In the genomic region with DNA sequence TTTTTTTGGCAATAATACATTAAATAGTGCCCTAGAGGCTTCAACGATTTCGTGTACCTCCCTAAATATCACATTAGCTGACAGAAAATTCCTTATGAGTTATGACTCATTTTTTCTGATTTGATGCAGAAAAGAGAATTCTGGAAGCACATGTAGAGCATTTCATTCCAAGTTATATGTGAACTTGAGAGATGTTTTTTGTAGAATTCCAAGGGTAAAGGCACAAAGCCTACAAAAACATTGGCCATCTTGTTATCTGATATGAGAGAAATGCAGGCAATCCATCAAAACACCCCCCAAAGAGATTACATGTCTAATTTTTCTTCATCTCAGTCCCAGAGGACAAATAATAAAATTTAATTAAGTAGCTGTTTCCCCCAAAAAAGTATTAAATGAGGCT, we compare ENCODE assay signal across 15 cellular contexts. TPM values are rescaled to one million over a fixed set of nuclear protein-coding genes. Genes with fewer than 3 reads are reported as not detected.
DNase-seq lines count a peak whose midpoint lies in the region; ATAC-seq, FAIRE-seq and TF ChIP-seq lines count a peak whose summit lies in the region.
"Had no signal": no experiment of that assay in that cellular context is flagged by ENCODE, and none has a peak within 500 bp of the region (broad histone marks: within the 10 kb centered on the region; RNA-seq: fewer than 3 reads in every experiment).

No MANE protein-coding gene starts in this region.

- FAIRE-seq in astrocyte (lab: Jason Lieb, UNC), result no peak

- no peak overlapping the region for H2AFZ ChIP-seq in astrocyte (ENCODE audit: low read depth, low read length)

- no peaks in the 10 kb centered on the region for H3K27me3 Mint-ChIP-seq in astrocyte (ENCODE audit: low read depth, unreplicated experiment)
- H3K27me3 Mint-ChIP-seq in nephron (ENCODE audit: low read depth), result no peaks in the 10 kb centered on the region
- H3K27me3 Mint-ChIP-seq in activated T-cell treated with anti-CD3 and anti-CD28 coated beads, Interleukin-2, amount 50 U/mL, for 24 hours, result peaks cover 42% of the 10 kb centered on the region

- H3K4me2 ChIP-seq in astrocyte (ENCODE audit: low read length), result peak overlapping the region; percentile 27
- H3K4me2 ChIP-seq: BLaER1 had no signal

- no peaks in the 10 kb centered on the region for H4K20me1 ChIP-seq in astrocyte (ENCODE audit: insufficient read depth, low read length)
- H4K20me1 ChIP-seq: BLaER1 had no signal

- DNase-seq in astrocyte (ENCODE audit: low read depth), result peak; percentile 79
- peak; percentile 78 for DNase-seq in dedifferentiated amniotic fluid mesenchymal stem cell (ENCODE audit: extremely low spot score)
- no peak for DNase-seq in stimulated activated CD4-positive, alpha-beta T cell treated with anti-CD3 and anti-CD28 coated beads, Interleukin-4, amount 100 ng/mL, for 24 hours
- no peak for DNase-seq in activated T-cell treated with anti-CD3 and anti-CD28 coated beads, Interleukin-2, amount 50 U/mL, for 24 hours
- no peak for DNase-seq in superior temporal gyrus (ENCODE audit: extremely low spot score)
- DNase-seq: CD8-positive, alpha-beta memory T cell; Karpas-422; MM.1S; NCI-H345; NCI-H526 treated with DMSO at 0.1 percent for 48 hours; RPMI8226 had no signal

- ATAC-seq in GM18858 (IDR thresholded peaks at IDR 0.05; ENCODE audit: unreplicated experiment), result no peak

- no peak overlapping the region for H3K4me3 ChIP-seq in astrocyte (ENCODE audit: insufficient read depth, low read depth, low read length)
- H3K4me3 ChIP-seq: BLaER1, HAP-1 had no signal

- H3K79me2 ChIP-seq in astrocyte (ENCODE audit: insufficient read depth, low read length), result peaks cover 4% of the 10 kb centered on the region

- H3K9ac ChIP-seq in astrocyte (ENCODE audit: low read length), result no peak overlapping the region
- H3K9ac ChIP-seq: BLaER1 had no signal

- H3K27ac Mint-ChIP-seq in astrocyte (ENCODE audit: unreplicated experiment), result no peak overlapping the region
- peak overlapping the region; percentile 52 to 63 (median 60) for H3K27ac Mint-ChIP-seq in nephron
- H3K27ac Mint-ChIP-seq in activated T-cell treated with anti-CD3 and anti-CD28 coated beads, Interleukin-2, amount 50 U/mL, for 24 hours, result no peak overlapping the region
- H3K27ac Mint-ChIP-seq: CD8-positive, alpha-beta memory T cell had no signal

- peaks cover 3% of the 10 kb centered on the region for H3K4me1 Mint-ChIP-seq in astrocyte (ENCODE audit: low read depth, unreplicated experiment)
- peaks cover 16% of the 10 kb centered on the region for H3K4me1 Mint-ChIP-seq in nephron
- peaks cover 1% of the 10 kb centered on the region for H3K4me1 Mint-ChIP-seq in activated T-cell treated with anti-CD3 and anti-CD28 coated beads, Interleukin-2, amount 50 U/mL, for 24 hours (ENCODE audit: low read depth)

- no peaks in the 10 kb centered on the region for H3K9me3 ChIP-seq in astrocyte (ENCODE audit: insufficient read depth, low read depth, low read length)
- H3K9me3 ChIP-seq: BLaER1, HAP-1 had no signal

- no peak for TF ChIP-seq CTCF in astrocyte (IDR thresholded peaks at IDR 0.05; ENCODE audit: insufficient read depth, low read depth, low read length)
- TF ChIP-seq CTCF in nephron (IDR thresholded peaks at IDR 0.05; ENCODE audit: unreplicated experiment in 3 of 3), result no peak

- no peak overlapping the region for H3K27ac ChIP-seq in astrocyte (ENCODE audit: low read depth, low read length)
- H3K27ac ChIP-seq: BLaER1 had no signal

- H3K4me3 Mint-ChIP-seq in astrocyte (ENCODE audit: unreplicated experiment) (no peak overlapping the region), nephron (no peak overlapping the region)
- no peak overlapping the region for H3K4me3 Mint-ChIP-seq in activated T-cell treated with anti-CD3 and anti-CD28 coated beads, Interleukin-2, amount 50 U/mL, for 24 hours
- H3K4me3 Mint-ChIP-seq: CD8-positive, alpha-beta memory T cell had no signal

- H3K36me3 Mint-ChIP-seq in astrocyte (ENCODE audit: low read depth, unreplicated experiment) (peaks cover 3% of the 10 kb centered on the region), nephron (ENCODE audit: low read depth) (no peaks in the 10 kb centered on the region)
- H3K36me3 Mint-ChIP-seq in activated T-cell treated with anti-CD3 and anti-CD28 coated beads, Interleukin-2, amount 50 U/mL, for 24 hours (ENCODE audit: low read depth), result no peaks in the 10 kb centered on the region
- H3K36me3 Mint-ChIP-seq: CD8-positive, alpha-beta memory T cell had no signal

- peaks cover under 1% of the 10 kb centered on the region for H3K9me3 Mint-ChIP-seq in astrocyte (ENCODE audit: unreplicated experiment)
- peaks cover 3% of the 10 kb centered on the region for H3K9me3 Mint-ChIP-seq in nephron
- no peaks in the 10 kb centered on the region for H3K9me3 Mint-ChIP-seq in activated T-cell treated with anti-CD3 and anti-CD28 coated beads, Interleukin-2, amount 50 U/mL, for 24 hours

- no peaks in the 10 kb centered on the region for H3K27me3 ChIP-seq in astrocyte (ENCODE audit: insufficient read depth, low read length)
- H3K27me3 ChIP-seq: BLaER1 had no signal

- no peaks in the 10 kb centered on the region for H3K36me3 ChIP-seq in astrocyte (ENCODE audit: insufficient read depth, low read length)
- H3K36me3 ChIP-seq: BLaER1, HAP-1 had no signal

- peaks cover 17% of the 10 kb centered on the region for H3K4me1 ChIP-seq in astrocyte (ENCODE audit: insufficient read depth, low read length)
- H3K4me1 ChIP-seq: HAP-1 had no signal

RNA-seq across cellular contexts. Expression of gene PFN2, which starts 6.7 kb away (rescaled TPM):
- total RNA-seq in astrocyte, result 172 and 179 TPM in 2 replicates

Comparison
In these comparisons a context has a peak if more than half of its experiments do, and no peak if none do; other contexts are left out.
1. DNase-seq: peak in astrocyte (single experiment) and dedifferentiated amniotic fluid mesenchymal stem cell (single experiment); none in stimulated activated CD4-positive, alpha-beta T cell treated with anti-CD3 and anti-CD28 coated beads, Interleukin-4, amount 100 ng/mL, for 24 hours (single experiment), activated T-cell treated with anti-CD3 and anti-CD28 coated beads, Interleukin-2, amount 50 U/mL, for 24 hours (single experiment) and superior temporal gyrus (single experiment).
2. H3K27ac Mint-ChIP-seq: peak in nephron (3 of 3); none in astrocyte (single experiment) and activated T-cell treated with anti-CD3 and anti-CD28 coated beads, Interleukin-2, amount 50 U/mL, for 24 hours (single experiment).